ENCODE assay signal across 9 cellular contexts in the genomic region with DNA sequence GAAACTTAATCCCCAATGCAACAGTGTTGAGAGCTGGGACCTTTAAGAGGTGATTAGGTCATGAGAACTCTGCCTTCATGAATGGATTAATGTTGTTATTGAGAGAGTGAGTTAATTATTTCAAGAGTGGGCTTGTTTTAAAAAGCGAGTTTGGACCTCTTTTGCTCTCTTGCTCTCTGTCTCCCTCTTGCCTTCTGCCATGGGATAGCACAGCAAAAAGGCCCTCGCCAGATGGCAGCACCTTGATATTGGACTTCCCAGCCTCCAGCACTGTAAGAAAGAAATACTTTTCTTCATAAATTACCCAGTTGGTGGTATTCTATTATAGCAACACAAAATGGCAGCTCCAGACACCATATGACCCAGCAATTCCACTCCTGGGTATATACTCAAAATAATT. TPM values are rescaled to one million over a fixed set of nuclear protein-coding genes. Genes with fewer than 3 reads are reported as not detected.
DNase-seq lines count a peak whose midpoint lies in the region; ATAC-seq and TF ChIP-seq lines count a peak whose summit lies in the region.
"Had no signal": no experiment of that assay in that cellular context is flagged by ENCODE, and none has a peak within 500 bp of the region (broad histone marks: within the 10 kb centered on the region; RNA-seq: fewer than 3 reads in every experiment).

No MANE protein-coding gene starts in this region.

- H3K4me3 ChIP-seq in liver (ENCODE audit: low read depth in 1 of 3, low read length in 3 of 3): no peak overlapping the region
- no peak overlapping the region for H3K4me3 ChIP-seq in tibial artery

- H3K27ac ChIP-seq in liver (ENCODE audit: low read depth in 1 of 2, low read length in 2 of 2) (no peak overlapping the region), tibial artery (no peak overlapping the region)

- no peaks in the 10 kb centered on the region for H3K27me3 Mint-ChIP-seq in activated CD8-positive, alpha-beta T cell treated with anti-CD3 and anti-CD28 coated beads for 36 hours

- no peak overlapping the region for H3K27ac Mint-ChIP-seq in activated CD8-positive, alpha-beta T cell treated with anti-CD3 and anti-CD28 coated beads for 36 hours

- peak; percentile 69 for ATAC-seq in activated CD8-positive, alpha-beta T cell treated with anti-CD3 and anti-CD28 coated beads for 36 hours
- ATAC-seq in HG02798 (IDR thresholded peaks at IDR 0.05; ENCODE audit: poor library complexity, unreplicated experiment): no peak

- no peak overlapping the region for H3K9ac ChIP-seq in liver (ENCODE audit: low read depth in 1 of 2, low read length in 2 of 2)

- no peaks in the 10 kb centered on the region for H3K36me3 Mint-ChIP-seq in activated CD8-positive, alpha-beta T cell treated with anti-CD3 and anti-CD28 coated beads for 36 hours (ENCODE audit: low read depth)

- H3K9me3 ChIP-seq in liver (ENCODE audit: control insufficient read depth in 4 of 4, low read length in 3 of 4) (no peaks in the 10 kb centered on the region), tibial artery (no peaks in the 10 kb centered on the region)

- CTCF ChIA-PET in activated CD8-positive, alpha-beta T cell treated with anti-CD3 and anti-CD28 coated beads for 36 hours (lab: Charles Lee): interaction anchor here (0.7 to 2.2 kb wide), 4 partner anchors 16 to 35 kb away, joined by 3 to 7 read pairs (median 6); no protein-coding TSS in a partner anchor

- DNase-seq in DMS53 treated with DMSO at 0.1 percent for 48 hours (lab: John Stamatoyannopoulos, UW; ENCODE audit: unreplicated experiment) (peak; percentile 47), LHCN-M2 (ENCODE audit: low read depth) (peak; percentile 19), dedifferentiated amniotic fluid mesenchymal stem cell (ENCODE audit: extremely low spot score) (no peak), tibial artery (no peak), cerebellar cortex (ENCODE audit: low spot score) (no peak)
- peak; percentile 39 for DNase-seq in activated CD8-positive, alpha-beta T cell treated with anti-CD3 and anti-CD28 coated beads for 36 hours

- intact Hi-C loops in activated CD8-positive, alpha-beta T cell treated with anti-CD3 and anti-CD28 coated beads for 36 hours (cut with micrococcal nuclease): no loop called here
- intact Hi-C loops in tibial artery (cut with DNase I; ENCODE audit: low total_unique reads): no loop called here

- H3K36me3 ChIP-seq in liver (ENCODE audit: control insufficient read depth in 4 of 4, insufficient read depth in 3 of 4, low read depth in 1 of 4, low read length in 3 of 4): no peaks in the 10 kb centered on the region
- no peaks in the 10 kb centered on the region for H3K36me3 ChIP-seq in tibial artery

- 60% methylated on average over 2 of the region's 2 CpGs for WGBS in liver

- H3K4me1 Mint-ChIP-seq in activated CD8-positive, alpha-beta T cell treated with anti-CD3 and anti-CD28 coated beads for 36 hours (ENCODE audit: low read depth): peaks cover 14% of the 10 kb centered on the region

- peak; percentile 7 to 40 for TF ChIP-seq RAD21 in liver (IDR thresholded peaks at IDR 0.05)

- no peaks in the 10 kb centered on the region for H3K9me3 Mint-ChIP-seq in activated CD8-positive, alpha-beta T cell treated with anti-CD3 and anti-CD28 coated beads for 36 hours

- POLR2A ChIA-PET in activated CD8-positive, alpha-beta T cell treated with anti-CD3 and anti-CD28 coated beads for 36 hours (lab: Charles Lee): no interaction called here

- H3K4me1 ChIP-seq in liver (ENCODE audit: control insufficient read depth in 4 of 4, insufficient read depth in 4 of 4, low read length in 3 of 4) (no peaks in the 10 kb centered on the region), tibial artery (no peaks in the 10 kb centered on the region)

- H3K27me3 ChIP-seq in liver (ENCODE audit: control insufficient read depth in 4 of 4, insufficient read depth in 4 of 4, low read length in 3 of 4) (no peaks in the 10 kb centered on the region), tibial artery (no peaks in the 10 kb centered on the region)

- peak; percentile 57 for TF ChIP-seq CTCF in activated CD8-positive, alpha-beta T cell treated with anti-CD3 and anti-CD28 coated beads for 36 hours (IDR thresholded peaks at IDR 0.05)
- TF ChIP-seq CTCF in liver (IDR thresholded peaks at IDR 0.05; ENCODE audit: low read depth, low read length, missing input control): peak; percentile 24
- TF ChIP-seq CTCF in tibial artery (IDR thresholded peaks at IDR 0.05): peak in 1 of 2 experiments; percentile 18

- H3K4me3 Mint-ChIP-seq in activated CD8-positive, alpha-beta T cell treated with anti-CD3 and anti-CD28 coated beads for 36 hours: no peak overlapping the region

TF ChIP-seq in liver, 16 proteins besides CTCF, POLR2A, EP300 and RAD21:
- TF ChIP-seq NR2F2 (IDR thresholded peaks at IDR 0.05) (no peak), FOXA1 (IDR thresholded peaks at IDR 0.05) (no peak), HNF4G (IDR thresholded peaks at IDR 0.05) (no peak), FOXA2 (IDR thresholded peaks at IDR 0.05) (no peak), TAF1 (conservative IDR thresholded peaks at IDR 0.05) (no peak), GABPA (IDR thresholded peaks at IDR 0.05 in 1 of 2, conservative IDR thresholded peaks at IDR 0.05 in 1 of 2) (no peak)
- TF ChIP-seq, protein P1, sequence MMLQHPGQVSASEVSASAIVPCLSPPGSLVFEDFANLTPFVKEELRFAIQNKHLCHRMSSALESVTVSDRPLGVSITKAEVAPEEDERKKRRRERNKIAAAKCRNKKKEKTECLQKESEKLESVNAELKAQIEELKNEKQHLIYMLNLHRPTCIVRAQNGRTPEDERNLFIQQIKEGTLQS (IDR thresholded peaks at IDR 0.05): no peak

RNA-seq across cellular contexts. Expression of a gene that starts 7.0 kb away (rescaled TPM):
- total RNA-seq in LHCN-M2 (2014; rRNA removed): 106 and 114 TPM in 2 replicates
- 74.7 TPM for polyA plus RNA-seq in LHCN-M2 (2012)
- 10 to 100 TPM; 42.9 to 45.5 TPM for total RNA-seq in activated CD8-positive, alpha-beta T cell treated with anti-CD3 and anti-CD28 coated beads for 36 hours
- 10 to 100 TPM; 61.9 to 80.7 TPM for total RNA-seq in liver
- polyA plus RNA-seq in liver: 10 to 100 TPM; 49.7 to 54.2 TPM

RNA-seq across cellular contexts. Expression of a gene that starts 49.5 kb away (rescaled TPM):
- not detected in 2 replicates for total RNA-seq in LHCN-M2 (2014; rRNA removed)
- polyA plus RNA-seq in LHCN-M2 (2012): not detected
- total RNA-seq in activated CD8-positive, alpha-beta T cell treated with anti-CD3 and anti-CD28 coated beads for 36 hours: not detected
- not detected for total RNA-seq in liver
- not detected for polyA plus RNA-seq in liver
- total RNA-seq: subcutaneous adipose tissue had no signal

Comparison
In these comparisons a context has a peak if more than half of its experiments do, and no peak if none do; other contexts are left out.
1. DNase-seq: peak in DMS53 treated with DMSO at 0.1 percent for 48 hours (single experiment), LHCN-M2 (single experiment) and activated CD8-positive, alpha-beta T cell treated with anti-CD3 and anti-CD28 coated beads for 36 hours (single experiment); none in dedifferentiated amniotic fluid mesenchymal stem cell (single experiment), tibial artery (0 of 2) and cerebellar cortex (single experiment).